8 cellular contexts compared by ENCODE assay signal in genomic region chr13:30113983-30114491, GRCh38.
DNase-seq lines count a peak whose midpoint lies in the region; ATAC-seq and TF ChIP-seq lines count a peak whose summit lies in the region.

No MANE protein-coding gene starts in this region.

- DNase-seq in AG10803 (ENCODE audit: low read depth) (peak; percentile 26), Karpas-422 (no peak), cerebellar cortex (ENCODE audit: low spot score) (peak; percentile 38), naive B cell (no peak), NCI-H774 (lab: John Stamatoyannopoulos, UW) (no peak), NCI-H1092 treated with DMSO at 0.1 percent for 48 hours (lab: John Stamatoyannopoulos, UW) (no peak)

- ATAC-seq in naive B cell (ENCODE audit: low read depth in 2 of 2), result no peak
- ATAC-seq in activated CD4-positive, CD25-positive, alpha-beta regulatory T cell treated with anti-CD3 and anti-CD28 coated beads, Interleukin-2, amount 50 U/mL, for 24 hours, result no peak
- ATAC-seq in HG02798 (IDR thresholded peaks at IDR 0.05; ENCODE audit: poor library complexity, unreplicated experiment), result no peak

- H2AFZ ChIP-seq in Karpas-422 (ENCODE audit: low read length), result peak overlapping the region; percentile 53; the same call in 1 of the 2 replicates

- H3K27me3 Mint-ChIP-seq in naive B cell, result peaks cover 16 to 24% (median 18%) of the 10 kb centered on the region in 3 donors

- no peak for TF ChIP-seq CTCF in AG10803 (conservative IDR thresholded peaks at IDR 0.05; ENCODE audit: low read length)

- no peaks in the 10 kb centered on the region for H3K36me3 ChIP-seq in Karpas-422 (ENCODE audit: insufficient read depth, low read length)

- peaks cover 11 to 24% (median 20%) of the 10 kb centered on the region in 3 donors for H3K4me1 Mint-ChIP-seq in naive B cell

- peak overlapping the region; percentile 76 for H3K4me2 ChIP-seq in Karpas-422 (ENCODE audit: low read depth, low read length, poor library complexity, severe bottlenecking)

- H3K9me2 ChIP-seq in Karpas-422 (replicated peaks; ENCODE audit: insufficient read depth, low read length), result no peaks in the 10 kb centered on the region

- H3K27ac ChIP-seq in Karpas-422 (ENCODE audit: low read length), result no peak overlapping the region

- H3K27ac Mint-ChIP-seq in naive B cell, result peak overlapping the region in 1 of 6 donors; percentile 82

- peak overlapping the region; percentile 56; the same call in 1 of the 2 replicates for H3K9ac ChIP-seq in Karpas-422 (ENCODE audit: low read length)

- H3K79me2 ChIP-seq in Karpas-422 (ENCODE audit: low read length), result no peaks in the 10 kb centered on the region

- no peaks in the 10 kb centered on the region for H4K20me1 ChIP-seq in Karpas-422 (ENCODE audit: insufficient read depth, low read depth, low read length)

- peaks cover 22% of the 10 kb centered on the region for H3K4me1 ChIP-seq in Karpas-422 (ENCODE audit: low read length)

- no peaks in the 10 kb centered on the region for H3K27me3 ChIP-seq in Karpas-422 (ENCODE audit: low read length)

- no peaks in the 10 kb centered on the region for H3K36me3 Mint-ChIP-seq in naive B cell

- H3K9me3 Mint-ChIP-seq in naive B cell, result peaks cover 0 to 2% (median 0%) of the 10 kb centered on the region in 7 donors

- peak overlapping the region; percentile 78 to 92 (median 84) for H3K4me3 Mint-ChIP-seq in naive B cell

- no peaks in the 10 kb centered on the region for H3K9me3 ChIP-seq in Karpas-422 (ENCODE audit: low read length)

- peak overlapping the region; percentile 52 for H3K4me3 ChIP-seq in AG10803 (ENCODE audit: low read length)
- H3K4me3 ChIP-seq in Karpas-422 (ENCODE audit: low read length), result peak overlapping the region; percentile 63; the same call in 1 of the 2 replicates

Comparison
In these comparisons a context has a peak if more than half of its experiments do, and no peak if none do; other contexts are left out.
1. DNase-seq: peak in AG10803 (single experiment) and cerebellar cortex (single experiment); none in Karpas-422 (single experiment), naive B cell (single experiment), NCI-H774 (single experiment) and NCI-H1092 treated with DMSO at 0.1 percent for 48 hours (single experiment).